8 cellular contexts compared by ENCODE assay signal in genomic region chr2:161946489-161947107, GRCh38.
DNase-seq lines count a peak whose midpoint lies in the region; ATAC-seq and TF ChIP-seq lines count a peak whose summit lies in the region.

No MANE protein-coding gene starts in this region.

- no peak overlapping the region for H3K9ac ChIP-seq in SK-N-MC (ENCODE audit: insufficient read length)

- 8 to 11% methylated on average over 3 of the region's 3 CpGs for WGBS in tibial nerve, 2 donors
- 30 to 50% methylated on average over 3 of the region's 3 CpGs for WGBS in testis, 2 donors

- peak; percentile 28 for TF ChIP-seq CTCF in HFF-Myc (IDR thresholded peaks at IDR 0.05; ENCODE audit: low read depth, low read length, missing control alignments)
- peak; percentile 74 for TF ChIP-seq CTCF in foreskin keratinocyte (conservative IDR thresholded peaks at IDR 0.05)
- peak; percentile 29 to 42 (median 35) for TF ChIP-seq CTCF in tibial nerve (IDR thresholded peaks at IDR 0.05)
- TF ChIP-seq CTCF in testis (IDR thresholded peaks at IDR 0.05) = peak in 1 of 3 experiments; percentile 50

- peaks cover 47% of the 10 kb centered on the region for H3K27me3 ChIP-seq in foreskin keratinocyte
- no peaks in the 10 kb centered on the region for H3K27me3 ChIP-seq in tibial nerve
- H3K27me3 ChIP-seq in testis = no peaks in the 10 kb centered on the region

- peak; percentile 38 for DNase-seq in DMS114 treated with DMSO at 0.1 percent for 48 hours (lab: John Stamatoyannopoulos, UW; ENCODE audit: unreplicated experiment)
- peak; percentile 3 for DNase-seq in HFF-Myc (ENCODE audit: extremely low read depth, low read depth)
- DNase-seq in SK-N-MC (ENCODE audit: low read depth, low spot score) = peak; percentile 59
- peak in 1 of 2 donors; percentile 11 for DNase-seq in foreskin keratinocyte
- no peak for DNase-seq in tibial nerve (ENCODE audit: low spot score in 2 of 2)
- no peak for DNase-seq in mucosa of gallbladder (ENCODE audit: low spot score)
- DNase-seq in testis = no peak

- H3K4me3 ChIP-seq in HFF-Myc (replicated peaks; ENCODE audit: low read depth, low read length) = no peak overlapping the region
- no peak overlapping the region for H3K4me3 ChIP-seq in SK-N-MC
- no peak overlapping the region for H3K4me3 ChIP-seq in tibial nerve
- no peak overlapping the region for H3K4me3 ChIP-seq in testis

- TF ChIP-seq EP300 in tibial nerve (IDR thresholded peaks at IDR 0.05) = no peak

- ATAC-seq in foreskin keratinocyte (peak; percentile 44), GM18909 (IDR thresholded peaks at IDR 0.05; ENCODE audit: poor library complexity, unreplicated experiment) (no peak)

- H3K36me3 ChIP-seq in SK-N-MC (ENCODE audit: insufficient read depth, low read length) (no peaks in the 10 kb centered on the region), tibial nerve (no peaks in the 10 kb centered on the region), testis (ENCODE audit: low read depth, missing control alignments) (no peaks in the 10 kb centered on the region)

- H3K4me1 ChIP-seq in foreskin keratinocyte = no peaks in the 10 kb centered on the region
- H3K4me1 ChIP-seq in tibial nerve = no peaks in the 10 kb centered on the region
- H3K4me1 ChIP-seq in testis = no peaks in the 10 kb centered on the region

- TF ChIP-seq POLR2A in tibial nerve (IDR thresholded peaks at IDR 0.05) (no peak), testis (IDR thresholded peaks at IDR 0.05) (no peak)

- intact Hi-C loops in testis (cut with DNase I; ENCODE audit: low total_unique reads) = no loop called here

- H3K9me3 ChIP-seq in SK-N-MC (ENCODE audit: low read depth, low read length) (no peaks in the 10 kb centered on the region), tibial nerve (no peaks in the 10 kb centered on the region), testis (no peaks in the 10 kb centered on the region)

- peak overlapping the region; percentile 61 for H3K27ac ChIP-seq in SK-N-MC
- no peak overlapping the region for H3K27ac ChIP-seq in foreskin keratinocyte
- H3K27ac ChIP-seq in tibial nerve = no peak overlapping the region
- H3K27ac ChIP-seq in testis = no peak overlapping the region

Comparison
In these comparisons a context has a peak if more than half of its experiments do, and no peak if none do; other contexts are left out.
1. DNase-seq: peak in DMS114 treated with DMSO at 0.1 percent for 48 hours (single experiment), HFF-Myc (single experiment) and SK-N-MC (single experiment); none in tibial nerve (0 of 2), mucosa of gallbladder (single experiment) and testis (single experiment).